In the genomic region with DNA sequence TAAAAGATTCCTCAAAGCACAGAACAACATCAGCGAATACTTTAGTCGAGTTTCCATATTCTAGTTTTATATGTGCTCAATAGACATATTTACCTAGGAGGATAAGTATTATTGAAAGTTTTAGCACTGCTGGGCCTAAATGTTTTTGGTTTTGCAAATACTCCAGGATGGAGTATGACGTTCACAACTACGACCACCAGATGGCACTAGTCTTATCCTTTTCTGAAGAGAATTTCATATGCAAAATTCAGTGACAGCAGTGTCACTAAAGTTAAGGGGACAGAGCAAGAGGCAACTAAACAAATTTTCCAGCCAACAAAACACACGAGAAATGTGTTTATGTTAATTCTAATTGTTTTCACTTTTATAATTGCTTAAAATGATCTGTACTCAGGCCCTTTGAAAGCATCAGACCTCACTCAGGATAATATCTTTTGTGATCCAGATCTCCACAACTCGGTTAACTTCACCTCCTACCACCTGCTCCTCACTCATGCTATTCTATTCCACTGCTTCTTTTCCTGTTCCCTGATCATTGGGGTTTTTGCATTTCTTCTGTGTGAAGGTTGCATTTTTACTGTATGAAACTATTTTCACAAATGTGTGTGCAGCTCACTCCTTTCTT, we compare ENCODE assay signal across 8 cellular contexts.
DNase-seq lines count a peak whose midpoint lies in the region; ATAC-seq and TF ChIP-seq lines count a peak whose summit lies in the region.

No MANE protein-coding gene starts in this region.

- H3K4me3 ChIP-seq in GM06990 (replicated peaks; ENCODE audit: low read depth, low read length) (no peak overlapping the region), HL-60 (replicated peaks; ENCODE audit: insufficient read depth, low read length) (no peak overlapping the region), adrenal gland (no peak overlapping the region), smooth muscle cell (no peak overlapping the region)

- no peaks in the 10 kb centered on the region for H3K79me2 ChIP-seq in smooth muscle cell (ENCODE audit: low read depth)

- peak; percentile 95 for ATAC-seq in GM21526 (IDR thresholded peaks at IDR 0.05; ENCODE audit: low FRiP score, unreplicated experiment)

- no peaks in the 10 kb centered on the region for H3K36me3 ChIP-seq in GM06990 (ENCODE audit: control insufficient read depth, insufficient read depth, low read length)
- H3K36me3 ChIP-seq in adrenal gland (replicated peaks in 1 of 2): no peaks in the 10 kb centered on the region
- no peaks in the 10 kb centered on the region for H3K36me3 ChIP-seq in smooth muscle cell (ENCODE audit: low read depth)

- no peaks in the 10 kb centered on the region for H4K20me1 ChIP-seq in smooth muscle cell (ENCODE audit: low read depth)

- no peak overlapping the region for H2AFZ ChIP-seq in smooth muscle cell (ENCODE audit: low read depth)

- intact Hi-C loops in adrenal gland (cut with DNase I): loop anchor here (2.0 to 5.0 kb wide), 2 partner anchors 299 to 301 kb away; no protein-coding TSS in a partner anchor

- DNase-seq in GM06990 (ENCODE audit: extremely low read depth, insufficient read length) (no peak), HL-60 (ENCODE audit: low read depth in 1 of 2, low spot score in 1 of 2) (peak in 1 of 2 experiments; percentile 30), NCI-H82 (lab: John Stamatoyannopoulos, UW) (peak; percentile 84), adrenal gland (peak; percentile 60 to 91 (median 82)), hepatic stellate cell (ENCODE audit: low spot score) (peak; percentile 1), smooth muscle cell (lab: John Stamatoyannopoulos, UW; ENCODE audit: unreplicated experiment) (peak; percentile 1)
- no peak for DNase-seq in effector CD8-positive, alpha-beta T cell (lab: John Stamatoyannopoulos, UW)

- peaks cover 3 to 13% of the 10 kb centered on the region in 2 donors for H3K4me1 ChIP-seq in adrenal gland (replicated peaks in 1 of 2)
- H3K4me1 ChIP-seq in smooth muscle cell (ENCODE audit: low read depth): no peaks in the 10 kb centered on the region

- H3K27ac ChIP-seq in HL-60 (replicated peaks) (no peak overlapping the region), adrenal gland (no peak overlapping the region), smooth muscle cell (ENCODE audit: low read depth) (no peak overlapping the region)

- no peaks in the 10 kb centered on the region for H3K9me3 ChIP-seq in adrenal gland (replicated peaks in 1 of 3)
- H3K9me3 ChIP-seq in smooth muscle cell (replicated peaks; ENCODE audit: low read depth): no peaks in the 10 kb centered on the region

- no peak overlapping the region for H3K9ac ChIP-seq in smooth muscle cell (ENCODE audit: low read depth)

- TF ChIP-seq CTCF in GM06990 (IDR thresholded peaks at IDR 0.05; ENCODE audit: insufficient read depth, low read length, poor library complexity, severe bottlenecking) (peak; percentile 55), HL-60 (IDR thresholded peaks at IDR 0.05; ENCODE audit: insufficient read depth, low read length) (peak; percentile 38), adrenal gland (IDR thresholded peaks at IDR 0.05) (peak; percentile 76 to 85 (median 80)), smooth muscle cell (IDR thresholded peaks at IDR 0.05; ENCODE audit: borderline replicate concordance, insufficient read depth, poor library complexity, severe bottlenecking) (peak; percentile 81)

- TF ChIP-seq POLR2A in adrenal gland (IDR thresholded peaks at IDR 0.05): no peak

- no peak overlapping the region for H3K4me2 ChIP-seq in smooth muscle cell

- H3K27me3 ChIP-seq in GM06990 (replicated peaks; ENCODE audit: control insufficient read depth, insufficient read depth, low read length): no peaks in the 10 kb centered on the region
- H3K27me3 ChIP-seq in HL-60 (ENCODE audit: insufficient read depth, poor library complexity, severe bottlenecking): no peaks in the 10 kb centered on the region
- no peaks in the 10 kb centered on the region for H3K27me3 ChIP-seq in adrenal gland
- no peaks in the 10 kb centered on the region for H3K27me3 ChIP-seq in smooth muscle cell (ENCODE audit: low read depth)

- 13 to 14% (median 14%) methylated on average over 6 of the region's 6 CpGs for WGBS in adrenal gland, 4 donors
- WGBS in smooth muscle cell (ENCODE audit: low lambda C conversion rate): 15% methylated on average over 6 of the region's 6 CpGs

- H3F3A ChIP-seq in smooth muscle cell (ENCODE audit: low read depth): no peaks in the 10 kb centered on the region

Comparison
In these comparisons a context has a peak if more than half of its experiments do, and no peak if none do; other contexts are left out.
1. DNase-seq: peak in NCI-H82 (single experiment), adrenal gland (7 of 7), hepatic stellate cell (single experiment) and smooth muscle cell (single experiment); none in GM06990 (single experiment) and effector CD8-positive, alpha-beta T cell (single experiment).
2. Peak in every context shown above with its lines, with median percentiles within 50 percentile points of each other: CTCF ChIP-seq.